In the genomic region with DNA sequence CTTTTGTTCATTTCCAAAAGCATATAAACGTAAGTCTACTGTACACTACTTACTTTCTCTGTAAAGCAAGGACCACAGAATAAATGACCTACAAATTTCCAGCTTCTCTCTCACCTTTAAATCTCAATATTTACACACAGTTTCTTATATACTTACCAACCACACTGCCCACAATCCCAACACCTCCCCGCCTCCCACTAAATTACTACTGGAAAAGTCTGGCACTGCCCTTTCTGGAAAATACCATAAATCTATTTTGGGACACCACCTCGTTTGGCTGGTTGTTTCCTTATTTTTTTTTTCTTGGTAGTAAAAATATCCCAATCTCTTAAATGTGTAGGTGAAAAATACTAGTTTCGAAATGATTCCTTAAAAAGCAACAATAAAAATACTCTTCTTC, we compare ENCODE assay signal across 19 cellular contexts. TPM values are rescaled to one million over a fixed set of nuclear protein-coding genes. Genes with fewer than 3 reads are reported as not detected.
DNase-seq lines count a peak whose midpoint lies in the region; ATAC-seq and TF ChIP-seq lines count a peak whose summit lies in the region.
"Had no signal": no experiment of that assay in that cellular context is flagged by ENCODE, and none has a peak within 500 bp of the region (broad histone marks: within the 10 kb centered on the region; RNA-seq: fewer than 3 reads in every experiment).

No MANE protein-coding gene starts in this region.

- peaks cover 0 to 37% (median 10%) of the 10 kb centered on the region in 9 donors for H3K36me3 ChIP-seq in heart left ventricle
- peaks cover 8% of the 10 kb centered on the region for H3K36me3 ChIP-seq in thoracic aorta

- peak overlapping the region; percentile 56 to 98 (median 96) for H3K27ac Mint-ChIP-seq in nephron
- H3K27ac Mint-ChIP-seq: CD8-positive, alpha-beta memory T cell had no signal

- H3K4me1 Mint-ChIP-seq in nephron, result peaks cover 66% of the 10 kb centered on the region
- H3K4me1 Mint-ChIP-seq: CD8-positive, alpha-beta memory T cell had no signal

- TF ChIP-seq CTCF in heart left ventricle (IDR thresholded peaks at IDR 0.05) (no peak), coronary artery (IDR thresholded peaks at IDR 0.05) (no peak), nephron (IDR thresholded peaks at IDR 0.05; ENCODE audit: unreplicated experiment in 3 of 3) (no peak), thoracic aorta (IDR thresholded peaks at IDR 0.05) (no peak)

- peaks cover 68% of the 10 kb centered on the region for H3K36me3 Mint-ChIP-seq in nephron (ENCODE audit: low read depth)

- DNase-seq in heart left ventricle, result no peak
- no peak for DNase-seq in left ventricle myocardium superior
- no peak for DNase-seq in coronary artery (ENCODE audit: low spot score)
- no peak for DNase-seq in thoracic aorta (ENCODE audit: low spot score)
- no peak for DNase-seq in germinal center (ENCODE audit: low spot score)
- DNase-seq in SHP77 (lab: John Stamatoyannopoulos, UW), result no peak
- DNase-seq: 8988T; CD8-positive, alpha-beta memory T cell; KG1; MG63; NCI-H1105; NCI-H1694 treated with DMSO at 0.1 percent for 48 hours; NCI-H345; NCI-H526 treated with DMSO at 0.1 percent for 48 hours; NK-92 treated with Interleukin-12 subunit alpha and Interleukin-12 subunit beta, amount 100 ng/mL, for 24 hours; OCI-M1 had no signal

- H3K4me1 ChIP-seq in heart left ventricle (peaks cover 6 to 90% (median 53%) of the 10 kb centered on the region in 12 donors), thoracic aorta (ENCODE audit: control insufficient read depth in 1 of 2, low read depth in 2 of 2) (peaks cover 36 to 76% of the 10 kb centered on the region in 2 donors)
- H3K4me1 ChIP-seq: BLaER1 had no signal

- intact Hi-C loops in heart left ventricle (cut with DNase I), result no loop called here
- intact Hi-C loops in left ventricle myocardium superior (cut with micrococcal nuclease), result no loop called here

- H3K27me3 ChIP-seq in heart left ventricle (no peaks in the 10 kb centered on the region), thoracic aorta (replicated peaks; ENCODE audit: insufficient read depth) (no peaks in the 10 kb centered on the region)
- H3K27me3 ChIP-seq: BLaER1, MG63 had no signal

- ATAC-seq in heart left ventricle (no peak), left ventricle myocardium superior (no peak), thoracic aorta (ENCODE audit: insufficient number of reproducible peaks, low FRiP score, low read depth) (no peak), GM18867 (IDR thresholded peaks at IDR 0.05; ENCODE audit: unreplicated experiment) (no peak)

- peak overlapping the region in 9 of 12 donors; percentile 19 to 87 (median 69) for H3K27ac ChIP-seq in heart left ventricle
- H3K27ac ChIP-seq in coronary artery, result peak overlapping the region; percentile 35 to 53
- peak overlapping the region; percentile 36 to 90 for H3K27ac ChIP-seq in thoracic aorta
- H3K27ac ChIP-seq: BLaER1 had no signal

- no peaks in the 10 kb centered on the region for H3K9me3 ChIP-seq in heart left ventricle
- no peaks in the 10 kb centered on the region for H3K9me3 ChIP-seq in thoracic aorta
- H3K9me3 ChIP-seq: MG63 had no signal

- WGBS in heart left ventricle, 4 donors, result 29 to 40% (median 34%) methylated on average over 4 of the region's 4 CpGs

- no peaks in the 10 kb centered on the region for H3K9me3 Mint-ChIP-seq in nephron

- H3K27me3 Mint-ChIP-seq in nephron (ENCODE audit: low read depth), result no peaks in the 10 kb centered on the region
- H3K27me3 Mint-ChIP-seq: CD8-positive, alpha-beta memory T cell had no signal

- no peak for TF ChIP-seq POLR2A in heart left ventricle (IDR thresholded peaks at IDR 0.05)

- H3K4me3 ChIP-seq in heart left ventricle (no peak overlapping the region), coronary artery (no peak overlapping the region), thoracic aorta (peak overlapping the region; percentile 32)
- H3K4me3 ChIP-seq: BLaER1, MG63 had no signal

- peak overlapping the region; percentile 32 to 51 (median 45) for H3K4me3 Mint-ChIP-seq in nephron
- H3K4me3 Mint-ChIP-seq: CD8-positive, alpha-beta memory T cell had no signal

RNA-seq across cellular contexts. Expression of a gene that starts 19.6 kb away (rescaled TPM):
- 100 to 1,000 TPM in 2 of 9 donors, 10 to 100 TPM in 7; 54.4 to 151 (median 76.4) TPM for total RNA-seq in heart left ventricle
- 10 to 100 TPM; 15.2 to 57.1 TPM for polyA plus RNA-seq in heart left ventricle
- 61.8 TPM for total RNA-seq in left ventricle myocardium superior
- 100 to 1,000 TPM; 106 to 117 TPM for total RNA-seq in thoracic aorta
- total RNA-seq: CD8-positive, alpha-beta memory T cell had no signal
- polyA plus RNA-seq: CD8-positive, alpha-beta memory T cell had no signal
